8 cellular contexts compared by ENCODE assay signal in the genomic region with DNA sequence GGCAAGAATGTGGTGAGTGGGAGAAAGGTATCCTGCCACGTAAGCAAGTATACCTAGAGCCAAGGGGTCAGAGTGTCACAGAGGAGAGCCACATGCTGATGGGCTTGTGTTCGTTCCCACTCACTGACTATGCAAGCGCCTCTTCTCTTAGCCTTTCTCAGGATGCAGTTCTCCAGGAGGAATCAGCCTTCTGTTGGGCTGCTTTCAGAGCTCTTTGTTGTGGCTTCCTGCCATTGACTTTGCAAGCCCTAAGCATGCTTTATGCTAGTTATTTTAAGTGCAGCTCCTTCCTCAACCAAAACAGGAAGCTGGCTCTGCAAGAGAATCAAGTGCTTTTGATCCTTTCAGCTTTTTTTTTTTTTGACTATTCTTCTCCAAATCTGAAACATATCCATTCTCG.
DNase-seq lines count a peak whose midpoint lies in the region; ATAC-seq and TF ChIP-seq lines count a peak whose summit lies in the region.

No MANE protein-coding gene starts in this region.

- ATAC-seq in left ventricle myocardium superior (peak; percentile 88), upper lobe of left lung (ENCODE audit: low FRiP score in 2 of 2) (peak; percentile 34 to 70), HG03354 (IDR thresholded peaks at IDR 0.05; ENCODE audit: poor library complexity, severe bottlenecking, unreplicated experiment) (no peak), HG03571 (IDR thresholded peaks at IDR 0.05; ENCODE audit: unreplicated experiment) (no peak), HG02588 (IDR thresholded peaks at IDR 0.05; ENCODE audit: unreplicated experiment) (no peak)

- no peak overlapping the region for H3K4me3 ChIP-seq in upper lobe of left lung

- intact Hi-C loops in left ventricle myocardium superior (cut with micrococcal nuclease): no loop called here

- peaks cover 0 to 16% (median 0%) of the 10 kb centered on the region in 4 donors for H3K36me3 ChIP-seq in upper lobe of left lung

- H3K4me1 ChIP-seq in upper lobe of left lung: peaks cover 9 to 29% (median 27%) of the 10 kb centered on the region in 4 donors

- TF ChIP-seq POLR2A in upper lobe of left lung (IDR thresholded peaks at IDR 0.05): no peak

- no peaks in the 10 kb centered on the region for H3K27me3 ChIP-seq in upper lobe of left lung

- WGBS in upper lobe of left lung, 2 donors: 15 to 30% methylated on average over 4 of the region's 4 CpGs

- peak overlapping the region; percentile 36 to 74 (median 58) for H3K27ac ChIP-seq in upper lobe of left lung

- H3K9me3 ChIP-seq in upper lobe of left lung: no peaks in the 10 kb centered on the region

- no peak for TF ChIP-seq CTCF in upper lobe of left lung (IDR thresholded peaks at IDR 0.05)

- peak; percentile 5 for DNase-seq in stimulated activated CD4-positive, alpha-beta T cell treated with anti-CD3 and anti-CD28 coated beads, Interleukin-15, amount 100 ng/mL, for 24 hours
- DNase-seq in stimulated activated CD4-positive, alpha-beta T cell treated with anti-CD3 and anti-CD28 coated beads, Interleukin-2, amount 100 ng/mL, for 48 hours: no peak
- DNase-seq in activated CD8-positive, alpha-beta memory T cell treated with anti-CD3 and anti-CD28 coated beads, Interleukin-2, amount 50 U/mL, for 1 hour (ENCODE audit: extremely low read depth): peak; percentile 4
- DNase-seq in left ventricle myocardium superior (no peak), upper lobe of left lung (peak in 1 of 2 donors; percentile 49)

- TF ChIP-seq EP300 in upper lobe of left lung (IDR thresholded peaks at IDR 0.05): no peak

Comparison
In these comparisons a context has a peak if more than half of its experiments do, and no peak if none do; other contexts are left out.
1. DNase-seq: peak in stimulated activated CD4-positive, alpha-beta T cell treated with anti-CD3 and anti-CD28 coated beads, Interleukin-15, amount 100 ng/mL, for 24 hours (single experiment) and activated CD8-positive, alpha-beta memory T cell treated with anti-CD3 and anti-CD28 coated beads, Interleukin-2, amount 50 U/mL, for 1 hour (single experiment); none in stimulated activated CD4-positive, alpha-beta T cell treated with anti-CD3 and anti-CD28 coated beads, Interleukin-2, amount 100 ng/mL, for 48 hours (0 of 2) and left ventricle myocardium superior (single experiment).
2. ATAC-seq: peak in left ventricle myocardium superior (single experiment) and upper lobe of left lung (2 of 2); none in HG03354 (single experiment), HG03571 (single experiment) and HG02588 (single experiment).